In genomic region chr6:9485992-9486391, GRCh38 we compare ENCODE assay signal across 21 cellular contexts.
"Had no signal": no experiment of that assay in that cellular context is flagged by ENCODE, and none has a peak within 500 bp of the region (broad histone marks: within the 10 kb centered on the region; RNA-seq: fewer than 3 reads in every experiment).

No MANE protein-coding gene starts in this region.

- H3K27ac ChIP-seq: KMS-11, SJSA1, SK-N-MC had no signal

- DNase-seq: Kasumi-1, MM.1S, NCI-H1092 treated with DMSO at 0.1 percent for 48 hours, NCI-H1436, NCI-H187, NCI-H2029, NCI-H2081 treated with DMSO at 0.1 percent for 48 hours, NCI-H2171, NCI-H226, NCI-H446, NCI-H510A, NCI-H524 treated with DMSO at 0.1 percent for 48 hours, NCI-H69, NCI-H774, Right ventricle myocardium superior, SIG-M5 had no signal

- FAIRE-seq: K562 had no signal

- H3K36me3 ChIP-seq: SJSA1 had no signal

- H3K27me3 ChIP-seq: SJSA1 had no signal

- H3K36me3 Mint-ChIP-seq: IgD-negative memory B cell had no signal

- H3K27me3 Mint-ChIP-seq: IgD-negative memory B cell had no signal

- H3K27ac Mint-ChIP-seq: IgD-negative memory B cell had no signal

- H3K4me3 ChIP-seq: K562, SJSA1, SK-N-MC had no signal

- H3K9me3 ChIP-seq: SJSA1 had no signal

- H3K4me3 Mint-ChIP-seq: IgD-negative memory B cell had no signal

- ATAC-seq: K562 had no signal
